Comparison of ENCODE assay signal across 8 cellular contexts in genomic region chr2:27703638-27704341, GRCh38. TPM values are rescaled to one million over a fixed set of nuclear protein-coding genes. Genes with fewer than 3 reads are reported as not detected.
DNase-seq lines count a peak whose midpoint lies in the region; ATAC-seq, FAIRE-seq and TF ChIP-seq lines count a peak whose summit lies in the region.

No MANE protein-coding gene starts in this region.

- H3K27me3 Mint-ChIP-seq in WTC11 (ENCODE audit: low read depth) = no peaks in the 10 kb centered on the region

- H3K4me3 Mint-ChIP-seq in WTC11 = no peak overlapping the region

- H3K27me3 ChIP-seq in HAP-1 (ENCODE audit: low read depth) = no peaks in the 10 kb centered on the region; the same call in 1 of the 2 replicates
- H3K27me3 ChIP-seq in bronchial epithelial cell (ENCODE audit: control insufficient read depth, insufficient read depth, low read length) = no peaks in the 10 kb centered on the region

- no peaks in the 10 kb centered on the region for H3K9me3 ChIP-seq in HAP-1

- CTCF ChIA-PET in WTC11 (lab: Charles Lee) = interaction anchor here (0.6 to 4.0 kb wide), 32 partner anchors 9 to 789 kb away, joined by 3 to 34 read pairs (median 4); partner anchors contain the start of genes SLC4A1AP and SUPT7L

- TF ChIP-seq CTCF in WTC11 (IDR thresholded peaks at IDR 0.05) (peak; percentile 88), bronchial epithelial cell (IDR thresholded peaks at IDR 0.05; ENCODE audit: insufficient read depth, low read length, severe bottlenecking) (peak; percentile 85)

- H3K4me1 ChIP-seq in HAP-1 = no peaks in the 10 kb centered on the region

- no peak overlapping the region for H3K27ac Mint-ChIP-seq in WTC11

- no peaks in the 10 kb centered on the region; the same call in 1 of the 2 replicates for H3K4me1 Mint-ChIP-seq in WTC11

- no peaks in the 10 kb centered on the region for H3K9me3 Mint-ChIP-seq in WTC11

- H3K36me3 Mint-ChIP-seq in WTC11 = no peaks in the 10 kb centered on the region

- peak in 12 of 14 donors; percentile 24 to 67 (median 49) for DNase-seq in C1 segment of cervical spinal cord (lab: John Stamatoyannopoulos, UW)
- peak; percentile 78 to 90 for DNase-seq in HAP-1 (ENCODE audit: low spot score in 2 of 2)
- peak; percentile 90 for DNase-seq in NCI-H345 (lab: John Stamatoyannopoulos, UW)
- peak; percentile 92 for DNase-seq in WTC11 (ENCODE audit: low spot score)
- peak; percentile 80 for DNase-seq in bronchial epithelial cell (ENCODE audit: low read depth)
- peak; percentile 93 for DNase-seq in kidney glomerular epithelial cell (lab: John Stamatoyannopoulos, UW)
- DNase-seq in stimulated activated CD4-positive, alpha-beta T cell treated with anti-CD3 and anti-CD28 coated beads, Interleukin-1b, Interleukin-23, amount 100 ng/mL, for 4 hours (ENCODE audit: low read depth in 2 of 2) = peak; percentile 73 to 89

- in situ Hi-C loops in HAP-1 (cut with MboI; ENCODE audit: low sequenced_read_pairs) = loop anchor here (10.0 kb wide), 1 partner anchor 701 kb away; no protein-coding TSS in a partner anchor

- H3K4me3 ChIP-seq in HAP-1 (no peak overlapping the region), bronchial epithelial cell (ENCODE audit: low read depth, low read length) (no peak overlapping the region)

- ATAC-seq in WTC11 = peak; percentile 86
- no peak for ATAC-seq in GM19023 (IDR thresholded peaks at IDR 0.05; ENCODE audit: unreplicated experiment)

- POLR2A ChIA-PET in WTC11 (lab: Charles Lee) = interaction anchor here (0.5 to 2.0 kb wide), 3 partner anchors 20 to 66 kb away, joined by 3 to 10 read pairs (median 7); no protein-coding TSS in a partner anchor

- FAIRE-seq in bronchial epithelial cell (lab: Jason Lieb, UNC) = no peak

- H3K36me3 ChIP-seq in HAP-1 (replicated peaks) (no peaks in the 10 kb centered on the region), bronchial epithelial cell (ENCODE audit: control insufficient read depth, insufficient read depth, low read length) (no peaks in the 10 kb centered on the region)

TF ChIP-seq in WTC11, 78 proteins besides CTCF, POLR2A, EP300 and RAD21 (continues in another document):
- TF ChIP-seq OVOL2 (CRISPR knock-in tag; IDR thresholded peaks at IDR 0.05; ENCODE audit: borderline replicate concordance) = no peak
- no peak for TF ChIP-seq MLX (CRISPR knock-in tag; IDR thresholded peaks at IDR 0.05)
- no peak for TF ChIP-seq NR2C2 (CRISPR knock-in tag; IDR thresholded peaks at IDR 0.05)
- no peak for TF ChIP-seq GTF2I (CRISPR knock-in tag; conservative IDR thresholded peaks at IDR 0.05)
- no peak for TF ChIP-seq ETV6 (CRISPR knock-in tag; IDR thresholded peaks at IDR 0.05)
- no peak for TF ChIP-seq ATF6 (CRISPR knock-in tag; IDR thresholded peaks at IDR 0.05)
- TF ChIP-seq E2F1 (CRISPR knock-in tag; IDR thresholded peaks at IDR 0.05) = no peak
- no peak for TF ChIP-seq ATF1 (CRISPR knock-in tag; IDR thresholded peaks at IDR 0.05)
- no peak for TF ChIP-seq ZMAT4 (CRISPR knock-in tag; IDR thresholded peaks at IDR 0.05)
- no peak for TF ChIP-seq ESRRA (CRISPR knock-in tag; IDR thresholded peaks at IDR 0.05; ENCODE audit: borderline replicate concordance)
- TF ChIP-seq ATF2 (CRISPR knock-in tag; IDR thresholded peaks at IDR 0.05; ENCODE audit: borderline replicate concordance, low read depth) = no peak
- TF ChIP-seq ZNF263 (CRISPR knock-in tag; IDR thresholded peaks at IDR 0.05; ENCODE audit: low read depth) = no peak
- no peak for TF ChIP-seq CREB1 (CRISPR knock-in tag; IDR thresholded peaks at IDR 0.05)
- no peak for TF ChIP-seq PRDM15 (CRISPR knock-in tag; IDR thresholded peaks at IDR 0.05)
- no peak for TF ChIP-seq NFYB (CRISPR knock-in tag; conservative IDR thresholded peaks at IDR 0.05; ENCODE audit: low read depth)
- no peak for TF ChIP-seq GABPB1 (CRISPR knock-in tag; IDR thresholded peaks at IDR 0.05)
- no peak for TF ChIP-seq ELF4 (CRISPR knock-in tag; IDR thresholded peaks at IDR 0.05; ENCODE audit: low read depth)
- TF ChIP-seq PREB (CRISPR knock-in tag; IDR thresholded peaks at IDR 0.05; ENCODE audit: borderline replicate concordance) = no peak

RNA-seq across cellular contexts. Expression of gene SLC4A1AP, which starts 40.1 kb away (rescaled TPM):
- total RNA-seq in WTC11 (2021) (17.8 to 20.1 TPM (median 19.3 TPM) in 3 replicates), bronchial epithelial cell (20.5 and 27.4 TPM in 2 replicates)

RNA-seq across cellular contexts. Expression of gene SUPT7L, which starts 40.4 kb away (rescaled TPM):
- total RNA-seq in WTC11 (2021) (22.6 to 24.1 TPM (median 23.8 TPM) in 3 replicates), bronchial epithelial cell (10.5 and 14.7 TPM in 2 replicates)
